ENCODE assay signal across 14 cellular contexts in the genomic region with DNA sequence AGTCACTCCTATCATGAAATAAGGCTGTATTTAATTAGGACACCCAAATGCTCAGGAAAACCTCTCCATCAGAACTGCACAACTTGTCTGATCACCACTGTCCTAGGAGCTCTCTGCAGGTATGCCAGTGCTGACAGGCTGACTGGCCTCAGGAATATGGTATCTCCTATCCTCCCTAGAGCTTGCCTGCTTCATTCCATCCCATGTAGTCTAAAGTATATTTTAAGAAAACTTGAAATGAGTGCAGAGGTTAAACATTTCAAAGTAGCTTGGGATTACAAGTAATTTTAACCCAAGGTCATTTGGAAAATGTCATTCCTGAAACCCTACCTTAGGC. TPM values are rescaled to one million over a fixed set of nuclear protein-coding genes. Genes with fewer than 3 reads are reported as not detected.
DNase-seq lines count a peak whose midpoint lies in the region; ATAC-seq, FAIRE-seq and TF ChIP-seq lines count a peak whose summit lies in the region.
"Had no signal": no experiment of that assay in that cellular context is flagged by ENCODE, and none has a peak within 500 bp of the region (broad histone marks: within the 10 kb centered on the region; RNA-seq: fewer than 3 reads in every experiment).

No MANE protein-coding gene starts in this region.

- TF ChIP-seq CTCF in A549 (IDR thresholded peaks at IDR 0.05) (no peak; the same call in 1 of the 3 replicates), endothelial cell (IDR thresholded peaks at IDR 0.05; ENCODE audit: unreplicated experiment) (peak; percentile 8)

- no peak for FAIRE-seq in A549 (lab: Jason Lieb, UNC)
- FAIRE-seq: G401.6 had no signal

- no peak overlapping the region for H3K4me3 ChIP-seq in A549
- H3K4me3 ChIP-seq: MG63, skin epidermis had no signal

- H3K27ac ChIP-seq in A549, result no peak overlapping the region

- POLR2A ChIA-PET in A549 (lab: Yijun Ruan, JAX), result no interaction called here

- CTCF ChIA-PET in A549 (lab: Yijun Ruan, JAX), result interaction anchor here (0.6 to 1.8 kb wide), 8 partner anchors 10 to 1014 kb away, joined by 3 to 19 read pairs (median 4); no protein-coding TSS in a partner anchor

- no peak for TF ChIP-seq RAD21 in A549 (conservative IDR thresholded peaks at IDR 0.05 in 1 of 2, IDR thresholded peaks at IDR 0.05 in 1 of 2)

- H3K4me1 Mint-ChIP-seq in endothelial cell (ENCODE audit: unreplicated experiment), result peaks cover 12% of the 10 kb centered on the region

- H3K27ac Mint-ChIP-seq in endothelial cell (ENCODE audit: unreplicated experiment), result no peak overlapping the region

- H3K36me3 Mint-ChIP-seq in endothelial cell (ENCODE audit: low read depth, unreplicated experiment), result no peaks in the 10 kb centered on the region

- TF ChIP-seq EP300 in A549 (IDR thresholded peaks at IDR 0.05), result no peak

- 0 out of 3 replicates have a peak overlapping the region, but pooled peaks have one; percentile 3 for H3K4me2 ChIP-seq in A549

- no peaks in the 10 kb centered on the region for H3K9me3 ChIP-seq in A549
- H3K9me3 ChIP-seq: MG63 had no signal

- TF ChIP-seq POLR2A in A549 (IDR thresholded peaks at IDR 0.05; ENCODE audit: low read length), result no peak

- no peaks in the 10 kb centered on the region for H3K9me3 Mint-ChIP-seq in endothelial cell (ENCODE audit: unreplicated experiment)

- ATAC-seq in A549 (peak; percentile 61 to 75; a peak in 5 of 6 replicates), GM19452 (IDR thresholded peaks at IDR 0.05; ENCODE audit: unreplicated experiment) (peak; percentile 6), HG03095 (IDR thresholded peaks at IDR 0.05; ENCODE audit: unreplicated experiment) (peak; percentile 7), HG03442 (IDR thresholded peaks at IDR 0.05; ENCODE audit: unreplicated experiment) (no peak), HG02571 (IDR thresholded peaks at IDR 0.05; ENCODE audit: unreplicated experiment) (no peak)

- DNase-seq in A549 (ENCODE audit: low read depth in 1 of 2, low spot score in 1 of 2), result no peak
- no peak for DNase-seq in endothelial cell (ENCODE audit: low spot score)
- no peak for DNase-seq in NCI-H345 treated with DMSO at 0.1 percent for 48 hours (lab: John Stamatoyannopoulos, UW; ENCODE audit: unreplicated experiment)
- no peak for DNase-seq in DMS53 treated with DMSO at 0.1 percent for 48 hours (lab: John Stamatoyannopoulos, UW; ENCODE audit: unreplicated experiment)
- DNase-seq: COR-L47; effector CD8-positive, alpha-beta T cell had no signal

- no peaks in the 10 kb centered on the region for H3K27me3 Mint-ChIP-seq in endothelial cell (ENCODE audit: unreplicated experiment)

- H3K4me3 Mint-ChIP-seq in endothelial cell (ENCODE audit: unreplicated experiment), result no peak overlapping the region

- peaks cover 43% of the 10 kb centered on the region for H3K4me1 ChIP-seq in A549

TF ChIP-seq in A549, 52 proteins besides CTCF, POLR2A, EP300 and RAD21:
- TF ChIP-seq RARB (CRISPR knock-in tag; IDR thresholded peaks at IDR 0.05) (no peak), CBX8 (IDR thresholded peaks at IDR 0.05) (no peak), HDAC2 (IDR thresholded peaks at IDR 0.05) (no peak), CHD4 (IDR thresholded peaks at IDR 0.05; ENCODE audit: borderline replicate concordance) (no peak), SREBF2 (IDR thresholded peaks at IDR 0.05) (no peak), HEYL (CRISPR knock-in tag; IDR thresholded peaks at IDR 0.05) (no peak), PHF8 (IDR thresholded peaks at IDR 0.05; ENCODE audit: borderline replicate concordance, low read depth) (no peak), FOSL2 (IDR thresholded peaks at IDR 0.05) (no peak), FOSL2 (CRISPR knock-in tag; IDR thresholded peaks at IDR 0.05) (no peak), EHF (CRISPR knock-in tag; IDR thresholded peaks at IDR 0.05) (no peak)
- TF ChIP-seq, protein P1, sequence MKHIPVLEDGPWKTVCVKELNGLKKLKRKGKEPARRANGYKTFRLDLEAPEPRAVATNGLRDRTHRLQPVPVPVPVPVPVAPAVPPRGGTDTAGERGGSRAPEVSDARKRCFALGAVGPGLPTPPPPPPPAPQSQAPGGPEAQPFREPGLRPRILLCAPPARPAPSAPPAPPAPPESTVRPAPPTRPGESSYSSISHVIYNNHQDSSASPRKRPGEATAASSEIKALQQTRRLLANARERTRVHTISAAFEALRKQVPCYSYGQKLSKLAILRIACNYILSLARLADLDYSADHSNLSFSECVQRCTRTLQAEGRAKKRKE (CRISPR knock-in tag; IDR thresholded peaks at IDR 0.05; ENCODE audit: low read depth), result no peak

RNA-seq across cellular contexts. Expression of a gene that starts 23.7 kb away (rescaled TPM):
- polyA plus RNA-seq in A549 (2011; rRNA removed) (0.29 and 0.45 TPM in 2 replicates), A549 (2017; fragmentation: RNase III; extraction: RNeasy Plus Mini Kit Qiagen cat#74134 plus additional on column Dnase treatment) (0.19 to 0.45 TPM (median 0.22 TPM) in 3 replicates)
- polyA plus RNA-seq in A549 (2012; cell fraction: cytosol; rRNA removed), result 0.07 and 0.26 TPM in 2 replicates
- polyA plus RNA-seq in A549 (2012; cell fraction: nucleus; rRNA removed), result 0.06 and 0.12 TPM in 2 replicates
- 0.21 and 1.8 TPM in 2 replicates for polyA minus RNA-seq in A549 (2011; rRNA and poly(A)+ RNA removed)
- 19.1 TPM for total RNA-seq in endothelial cell (ENCODE audit: unreplicated experiment)
- total RNA-seq: HT1080 had no signal

Comparison
In these comparisons a context has a peak if more than half of its experiments do, and no peak if none do; other contexts are left out.
1. ATAC-seq: peak in A549 (2 of 2), GM19452 (single experiment) and HG03095 (single experiment); none in HG03442 (single experiment) and HG02571 (single experiment).